In the genomic region with DNA sequence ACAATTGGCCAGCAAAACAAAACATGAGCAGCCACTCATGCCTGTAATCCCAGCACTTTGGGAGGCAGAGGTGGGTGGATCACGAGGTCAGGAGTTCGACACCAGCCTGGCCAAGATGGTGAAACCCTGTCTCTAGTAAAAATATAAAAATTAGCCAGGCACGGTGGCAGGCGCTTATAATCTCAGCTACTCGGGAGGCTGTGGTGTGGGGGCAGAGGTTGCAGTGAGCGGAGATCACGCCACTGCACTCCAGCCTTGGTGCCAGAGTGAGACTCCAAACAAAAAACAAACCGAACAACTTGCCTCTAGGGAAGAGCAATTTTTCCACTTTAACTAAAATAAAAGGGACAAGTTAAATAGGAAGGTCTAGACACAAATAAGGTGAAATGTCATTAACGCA, we compare ENCODE assay signal across 7 cellular contexts. TPM values are rescaled to one million over a fixed set of nuclear protein-coding genes. Genes with fewer than 3 reads are reported as not detected.
DNase-seq lines count a peak whose midpoint lies in the region; ATAC-seq, FAIRE-seq and TF ChIP-seq lines count a peak whose summit lies in the region.
"Not testable (repeated sequence)": the region's sequence is repeated elsewhere in the genome, so short reads cannot be mapped to it uniquely, and the experiment has no call there.

No MANE protein-coding gene starts in this region.

- H3K27me3 Mint-ChIP-seq in CD8-positive, alpha-beta memory T cell; T-cell; activated T-cell treated with anti-CD3 and anti-CD28 coated beads, Interleukin-2, amount 50 U/mL, for 72 hours (ENCODE audit: low read depth): not testable (repeated sequence)

- H2AFZ ChIP-seq in KMS-11 (ENCODE audit: low read depth); GM12878 (ENCODE audit: control insufficient read depth, low read depth, low read length): not testable (repeated sequence)
- H2AFZ ChIP-seq in fibroblast of lung (ENCODE audit: low read length) (peak overlapping the region; percentile 10), osteoblast (ENCODE audit: low read length) (peak overlapping the region; percentile 64)

- H3K4me1 ChIP-seq in CD8-positive, alpha-beta memory T cell (ENCODE audit: insufficient read depth, low read length): peaks cover 25% of the 10 kb centered on the region
- H3K4me1 ChIP-seq in KMS-11 (ENCODE audit: low read depth, poor library complexity, severe bottlenecking): peaks cover 53% of the 10 kb centered on the region
- H3K4me1 ChIP-seq in GM12878 (ENCODE audit: control insufficient read depth, insufficient read depth, low read length); fibroblast of lung (ENCODE audit: control insufficient read depth, extremely low read depth, insufficient read depth, low read length): not testable (repeated sequence)
- peaks cover 41% of the 10 kb centered on the region for H3K4me1 ChIP-seq in osteoblast (ENCODE audit: insufficient read depth, low read length)

- not testable (repeated sequence) for H4K20me1 ChIP-seq in KMS-11 (ENCODE audit: insufficient read depth); GM12878 (ENCODE audit: control insufficient read depth, insufficient read depth); fibroblast of lung (ENCODE audit: control insufficient read depth, extremely low read depth, insufficient read depth, low read length); osteoblast (ENCODE audit: insufficient read depth, low read length)

- H3K36me3 Mint-ChIP-seq in CD8-positive, alpha-beta memory T cell: peaks cover 0 to 39% (median 4%) of the 10 kb centered on the region in 3 donors
- H3K36me3 Mint-ChIP-seq in T-cell: peaks cover 19% of the 10 kb centered on the region
- H3K36me3 Mint-ChIP-seq in activated T-cell treated with anti-CD3 and anti-CD28 coated beads, Interleukin-2, amount 50 U/mL, for 72 hours (ENCODE audit: insufficient read depth in 2 of 2): peaks cover 17 to 34% of the 10 kb centered on the region in 2 donors

- not testable (repeated sequence) for ATAC-seq in T-cell (replicated peaks in 1 of 4); activated T-cell treated with anti-CD3 and anti-CD28 coated beads, Interleukin-2, amount 50 U/mL, for 72 hours (replicated peaks in 1 of 2); GM12878

- not testable (repeated sequence) for H3K9ac ChIP-seq in KMS-11; fibroblast of lung (ENCODE audit: insufficient read depth, low read length)
- H3K9ac ChIP-seq in GM12878 (ENCODE audit: control insufficient read depth, insufficient read depth, low read length): peak overlapping the region; percentile 9; the same call in 1 of the 2 replicates

- TF ChIP-seq POLR2A in GM12878 (IDR thresholded peaks at IDR 0.05; ENCODE audit: low read depth, low read length): not testable (repeated sequence)

- BruUV-seq in GM12878 (replicated peaks; lab: Mats Ljungman, UMichigan): not testable (repeated sequence)

- over 99% methylated on average over 9 of the region's 9 CpGs for WGBS in GM12878 (ENCODE audit: insufficient coverage, insufficient replicate concordance, low lambda C conversion rate, missing lambda C conversion rate)

- RAD21 ChIA-PET in GM12878 (lab: Charles Lee; ENCODE audit: unreplicated experiment): not testable (repeated sequence)

- not testable (repeated sequence) for TF ChIP-seq CTCF in KMS-11 (conservative IDR thresholded peaks at IDR 0.05; ENCODE audit: low read depth, low read length); GM12878 (IDR thresholded peaks at IDR 0.05 in 2 of 3, conservative IDR thresholded peaks at IDR 0.05 in 1 of 3; ENCODE audit: control insufficient read depth in 2 of 3, extremely low read depth in 1 of 3, insufficient read depth in 1 of 3, low read depth in 3 of 3, low read length in 3 of 3); fibroblast of lung (conservative IDR thresholded peaks at IDR 0.05 in 1 of 2, IDR thresholded peaks at IDR 0.05 in 1 of 2; ENCODE audit: low read depth in 1 of 2, low read length in 2 of 2); osteoblast (IDR thresholded peaks at IDR 0.05; ENCODE audit: extremely low read depth, low read depth, low read length)

- not testable (repeated sequence) for TF ChIP-seq EP300 in GM12878 (IDR thresholded peaks at IDR 0.05; ENCODE audit: borderline replicate concordance in 1 of 2, control insufficient read depth in 1 of 2, low read depth in 2 of 2, low read length in 2 of 2)

- intact Hi-C loops in GM12878 (cut with micrococcal nuclease; ENCODE audit: unreplicated experiment): not testable (repeated sequence)

- peak overlapping the region in 1 of 7 donors; percentile 63 for H3K4me3 Mint-ChIP-seq in CD8-positive, alpha-beta memory T cell
- not testable (repeated sequence) for H3K4me3 Mint-ChIP-seq in T-cell
- H3K4me3 Mint-ChIP-seq in activated T-cell treated with anti-CD3 and anti-CD28 coated beads, Interleukin-2, amount 50 U/mL, for 72 hours: peak overlapping the region; percentile 27 to 99

- not testable (repeated sequence) for H3K36me3 ChIP-seq in CD8-positive, alpha-beta memory T cell (ENCODE audit: insufficient read depth, low read length); GM12878 (ENCODE audit: control insufficient read depth in 2 of 2, insufficient read depth in 2 of 2, low read length in 1 of 2); fibroblast of lung (ENCODE audit: control insufficient read depth, insufficient read depth, low read length); osteoblast (ENCODE audit: insufficient read depth, low read length)
- peaks cover 22% of the 10 kb centered on the region; the same call in 1 of the 2 replicates for H3K36me3 ChIP-seq in KMS-11 (ENCODE audit: insufficient read depth)

- H3K4me3 ChIP-seq in CD8-positive, alpha-beta memory T cell (ENCODE audit: low read length); KMS-11 (IDR thresholded peaks at IDR 0.05; ENCODE audit: insufficient read depth, low read depth, low read length); fibroblast of lung (replicated peaks in 1 of 4; ENCODE audit: control extremely low read depth in 1 of 4, insufficient read depth in 1 of 4, low read depth in 3 of 4, low read length in 4 of 4); osteoblast (ENCODE audit: insufficient read depth, low read length): not testable (repeated sequence)
- H3K4me3 ChIP-seq in GM12878: peak overlapping the region; percentile 57; the same call in 1 of the 2 replicates

- not testable (repeated sequence) for DNase-seq in CD8-positive, alpha-beta memory T cell; T-cell; activated T-cell treated with anti-CD3 and anti-CD28 coated beads, Interleukin-2, amount 50 U/mL, for 72 hours; GM12878 (ENCODE audit: low read depth, low spot score); fibroblast of lung (ENCODE audit: low read depth in 2 of 2); osteoblast (ENCODE audit: insufficient read length, low spot score, missing footprints)

- H3K27ac Mint-ChIP-seq in CD8-positive, alpha-beta memory T cell: peak overlapping the region; percentile 47 to 92 (median 80)
- peak overlapping the region; percentile 70 to 85 for H3K27ac Mint-ChIP-seq in T-cell
- H3K27ac Mint-ChIP-seq in activated T-cell treated with anti-CD3 and anti-CD28 coated beads, Interleukin-2, amount 50 U/mL, for 72 hours: peak overlapping the region; percentile 79

- CTCF ChIA-PET in CD8-positive, alpha-beta memory T cell (lab: Charles Lee): not testable (repeated sequence)
- CTCF ChIA-PET in T-cell (lab: Charles Lee): interaction anchor here (0.8 to 1.0 kb wide), 2 partner anchors 10 to 744 kb away, joined by 3 read pairs; no protein-coding TSS in a partner anchor
- CTCF ChIA-PET in GM12878 (lab: Yijun Ruan, JAX): interaction anchor here (3.6 kb wide), 1 partner anchor 13 kb away, joined by 22 read pairs; no protein-coding TSS in a partner anchor

- H3K4me2 ChIP-seq in KMS-11 (peak overlapping the region; percentile 7; the same call in 1 of the 2 replicates), GM12878 (ENCODE audit: control insufficient read depth, insufficient read depth) (peak overlapping the region; percentile 76), fibroblast of lung (ENCODE audit: extremely low read depth, insufficient read depth, low read length) (peak overlapping the region; percentile 60), osteoblast (ENCODE audit: insufficient read depth, low read length) (peak overlapping the region; percentile 62)

- not testable (repeated sequence) for H3K27me3 ChIP-seq in CD8-positive, alpha-beta memory T cell (ENCODE audit: insufficient read depth, low read length, poor library complexity, severe bottlenecking); KMS-11 (ENCODE audit: insufficient read depth, low read depth); GM12878 (replicated peaks in 1 of 2; ENCODE audit: control insufficient read depth in 2 of 2, insufficient read depth in 2 of 2, low read length in 1 of 2); fibroblast of lung (ENCODE audit: control insufficient read depth, insufficient read depth, low read length); osteoblast (ENCODE audit: insufficient read depth, low read length)

- peaks cover 50 to 73% (median 66%) of the 10 kb centered on the region in 3 donors for H3K4me1 Mint-ChIP-seq in CD8-positive, alpha-beta memory T cell
- peaks cover 48 to 63% (median 51%) of the 10 kb centered on the region in 3 donors for H3K4me1 Mint-ChIP-seq in T-cell
- H3K4me1 Mint-ChIP-seq in activated T-cell treated with anti-CD3 and anti-CD28 coated beads, Interleukin-2, amount 50 U/mL, for 72 hours (ENCODE audit: low read depth): peaks cover 55% of the 10 kb centered on the region

- H3K9me3 Mint-ChIP-seq in CD8-positive, alpha-beta memory T cell; T-cell; activated T-cell treated with anti-CD3 and anti-CD28 coated beads, Interleukin-2, amount 50 U/mL, for 72 hours: not testable (repeated sequence)

- H3K9me3 ChIP-seq in CD8-positive, alpha-beta memory T cell (ENCODE audit: low read length); GM12878 (replicated peaks; ENCODE audit: control insufficient read depth, insufficient read depth, low read length); fibroblast of lung (ENCODE audit: control insufficient read depth, insufficient read depth, low read depth, low read length); osteoblast (ENCODE audit: low read depth, low read length): not testable (repeated sequence)

- in situ Hi-C loops in GM12878 (cut with MboI): not testable (repeated sequence)

- TF ChIP-seq RAD21 in GM12878 (IDR thresholded peaks at IDR 0.05; ENCODE audit: insufficient read depth, low read depth, low read length): not testable (repeated sequence)

- not testable (repeated sequence) for H3K27ac ChIP-seq in CD8-positive, alpha-beta memory T cell (ENCODE audit: low read depth, low read length); KMS-11
- H3K27ac ChIP-seq in GM12878 (ENCODE audit: control insufficient read depth, insufficient read depth) (peak overlapping the region; percentile 36), fibroblast of lung (ENCODE audit: insufficient read depth, low read length) (peak overlapping the region; percentile 30), osteoblast (ENCODE audit: low read depth, low read length) (peak overlapping the region; percentile 38)

- SMC1A ChIA-PET in GM12878 (lab: Charles Lee; ENCODE audit: uncharacterized antibody, unreplicated experiment): interaction anchor here (0.9 kb wide), 1 partner anchor 9 kb away, joined by 3 read pairs; no protein-coding TSS in a partner anchor

- FAIRE-seq in GM12878 (lab: Jason Lieb, UNC): not testable (repeated sequence)

- peaks cover 66% of the 10 kb centered on the region for H3K79me2 ChIP-seq in KMS-11 (ENCODE audit: insufficient read depth, low read depth)
- H3K79me2 ChIP-seq in GM12878 (ENCODE audit: control insufficient read depth, insufficient read depth, low read length): peaks cover 75% of the 10 kb centered on the region
- H3K79me2 ChIP-seq in fibroblast of lung (ENCODE audit: control insufficient read depth, insufficient read depth, low read length): peaks cover 50% of the 10 kb centered on the region
- H3K79me2 ChIP-seq in osteoblast (ENCODE audit: insufficient read depth, low read length): peaks cover 53% of the 10 kb centered on the region

- POLR2A ChIA-PET in CD8-positive, alpha-beta memory T cell (lab: Charles Lee); T-cell (lab: Charles Lee): not testable (repeated sequence)
- POLR2A ChIA-PET in GM12878 (lab: Charles Lee): interaction anchor here (1.5 kb wide), 1 partner anchor 10 kb away, joined by 5 read pairs; no protein-coding TSS in a partner anchor

RNA-seq across cellular contexts. Expression of gene MAD2L1, which starts 2.9 kb away (rescaled TPM):
- total RNA-seq in CD8-positive, alpha-beta memory T cell: 10 to 100 TPM; 69.8 to 73.8 TPM
- polyA plus RNA-seq in CD8-positive, alpha-beta memory T cell: 13.1 TPM
- 10 to 100 TPM in 1 of 5 donors, 1 to 10 TPM in 4; 5.7 to 10.0 (median 8.2) TPM for total RNA-seq in T-cell
- total RNA-seq in activated T-cell treated with anti-CD3 and anti-CD28 coated beads, Interleukin-2, amount 50 U/mL, for 72 hours: 10 to 100 TPM; 51.4 to 54.6 TPM
- 25.7 and 27.3 TPM in 2 replicates for total RNA-seq in GM12878 (2013; cell fraction: nucleolus; rRNA removed)
- 93.7 and 99.6 TPM in 2 replicates for total RNA-seq in GM12878 (2014; rRNA removed)
- total RNA-seq in GM12878 (2014; rRNA removed; fragmentation: Illumina TruSeq; extraction: Trizol): 80.0 and 84.5 TPM in 2 replicates
- 61.6 and 74.0 TPM in 2 replicates for total RNA-seq in GM12878 (2021)
- 15.4 TPM for polyA plus RNA-seq in GM12878 (2011; ENCODE audit: low read depth)
- 121 and 202 TPM in 2 replicates for polyA plus RNA-seq in GM12878 (2011; rRNA removed)
- 42.4 and 90.8 TPM in 2 replicates for polyA plus RNA-seq in GM12878 (2011; cell fraction: cytosol; rRNA removed)
- polyA plus RNA-seq in GM12878 (2011; cell fraction: nucleus; rRNA removed): 55.9 and 59.6 TPM in 2 replicates
- 57.0 and 62.7 TPM in 2 replicates for polyA plus RNA-seq in GM12878 (2012)
- 58.1 and 74.2 TPM in 2 replicates for polyA plus RNA-seq in GM12878 (2014; fragmentation: Illumina TruSeq; extraction: Trizol)
- polyA plus RNA-seq in GM12878 (2014; fragmentation: Nextera tagmentation; extraction: Ambion mirVana): 100 to 1,000 TPM; 273 to 407 TPM
- polyA plus RNA-seq in GM12878 (2014; rRNA removed): 85.5 and 95.9 TPM in 2 replicates
- 100 to 1,000 TPM; 217 to 261 TPM for polyA plus RNA-seq in GM12878 (2016; fragmentation: Nextera tagmentation; extraction: Ambion mirVana)
- 29.1 and 45.2 TPM in 2 replicates for polyA minus RNA-seq in GM12878 (2011; rRNA and poly(A)+ RNA removed)
- 19.5 and 30.9 TPM in 2 replicates for polyA minus RNA-seq in GM12878 (2011; cell fraction: cytosol; rRNA and poly(A)+ RNA removed)
- 37.1 and 43.8 TPM in 2 replicates for polyA minus RNA-seq in GM12878 (2011; cell fraction: nucleus; rRNA and poly(A)+ RNA removed)
- total RNA-seq in fibroblast of lung: 2.1 and 10.6 TPM in 2 replicates
- polyA plus RNA-seq in fibroblast of lung: 12.8 and 38.4 TPM in 2 replicates
- polyA plus RNA-seq in fibroblast of lung (2012): 16.7 and 44.3 TPM in 2 replicates
- polyA minus RNA-seq in fibroblast of lung (ENCODE audit: low replicate concordance): 2.8 and 23.0 TPM in 2 replicates
- 2.9 and 4.7 TPM in 2 replicates for total RNA-seq in osteoblast

Comparison
In these comparisons a context has a peak if more than half of its experiments do, and no peak if none do; other contexts are left out.
1. H3K4me2 ChIP-seq: peak in every context shown above with its lines; median percentile 76 in GM12878; 62 in osteoblast; 60 in fibroblast of lung; 7 in KMS-11.